Comparison of ENCODE assay signal across 8 cellular contexts in genomic region chr2:114935031-114935430, GRCh38.
"Had no signal": no experiment of that assay in that cellular context is flagged by ENCODE, and none has a peak within 500 bp of the region (broad histone marks: within the 10 kb centered on the region; RNA-seq: fewer than 3 reads in every experiment).

No MANE protein-coding gene starts in this region.

- FAIRE-seq: G401.6, GM12878, GM12891, GM12892, GM18507, GM19239 had no signal

- ATAC-seq: GM12878 had no signal

- H3K4me3 ChIP-seq: GM12878 had no signal

- DNase-seq: GDM1, GF-D8 had no signal
